9 cellular contexts compared by ENCODE assay signal in genomic region chr20:39004508-39004907, GRCh38. TPM values are rescaled to one million over a fixed set of nuclear protein-coding genes. Genes with fewer than 3 reads are reported as not detected.
DNase-seq lines count a peak whose midpoint lies in the region; FAIRE-seq and TF ChIP-seq lines count a peak whose summit lies in the region.
"Had no signal": no experiment of that assay in that cellular context is flagged by ENCODE, and none has a peak within 500 bp of the region (broad histone marks: within the 10 kb centered on the region; RNA-seq: fewer than 3 reads in every experiment).

No MANE protein-coding gene starts in this region.

- FAIRE-seq in keratinocyte (lab: Jason Lieb, UNC) (peak; percentile 78), GM12892 (lab: Jason Lieb, UNC) (no peak)

- no peaks in the 10 kb centered on the region for H3K79me2 ChIP-seq in keratinocyte (ENCODE audit: control insufficient read depth, insufficient read depth, low read length)

- H3K9me3 ChIP-seq in keratinocyte (ENCODE audit: control insufficient read depth, low read depth, low read length): no peaks in the 10 kb centered on the region
- H3K9me3 ChIP-seq: MG63 had no signal

- no peaks in the 10 kb centered on the region for H3K27me3 ChIP-seq in keratinocyte (ENCODE audit: control insufficient read depth, extremely low read depth, insufficient read depth, low read length)
- H3K27me3 ChIP-seq: MG63 had no signal

- peak overlapping the region; percentile 29; the same call in 1 of the 2 replicates for H3K27ac ChIP-seq in RWPE1
- H3K27ac ChIP-seq in keratinocyte (ENCODE audit: control insufficient read depth, insufficient read depth, low read length): no peak overlapping the region

- no peak overlapping the region for H2AFZ ChIP-seq in keratinocyte (ENCODE audit: control insufficient read depth, low read length)

- dilution Hi-C loops in keratinocyte (cut with MboI; ENCODE audit: extremely low pct_ligation_motif_present, low sequenced_read_pairs): no loop called here

- no peak for TF ChIP-seq CTCF in RWPE1 (conservative IDR thresholded peaks at IDR 0.05; ENCODE audit: low read depth)
- no peak for TF ChIP-seq CTCF in keratinocyte (optimal IDR thresholded peaks at IDR 0.05 in 1 of 3, IDR thresholded peaks at IDR 0.05 in 1 of 3, conservative IDR thresholded peaks at IDR 0.05 in 1 of 3; ENCODE audit: extremely low read depth in 1 of 3, insufficient read depth in 2 of 3, low read length in 3 of 3)
- no peak for TF ChIP-seq CTCF in GM20000 (IDR thresholded peaks at IDR 0.05; ENCODE audit: extremely low read depth, missing control alignments)

- H4K20me1 ChIP-seq in keratinocyte (ENCODE audit: control insufficient read depth, extremely low read depth, insufficient read depth, low read length): no peaks in the 10 kb centered on the region

- no peak overlapping the region for H3K4me2 ChIP-seq in keratinocyte (ENCODE audit: control insufficient read depth, extremely low read depth, insufficient read depth, low read depth, low read length)

- no peak for TF ChIP-seq POLR2A in GM12892 (IDR thresholded peaks at IDR 0.05; ENCODE audit: low read depth, low read length)

- CTCF ChIA-PET in RWPE1 (lab: Yijun Ruan, JAX): interaction anchor here (1.0 to 1.4 kb wide), 2 partner anchors 43 to 45 kb away, joined by 4 to 8 read pairs; no protein-coding TSS in a partner anchor

- H3K4me1 ChIP-seq in keratinocyte (ENCODE audit: control insufficient read depth, extremely low read depth, insufficient read depth, low read length): peaks cover 7% of the 10 kb centered on the region

- H3K9me1 ChIP-seq in keratinocyte (ENCODE audit: control insufficient read depth, extremely low read depth, insufficient read depth, low read length): no peaks in the 10 kb centered on the region

- H3K9ac ChIP-seq in keratinocyte (ENCODE audit: control insufficient read depth, extremely low read depth, insufficient read depth, low read length): no peak overlapping the region

- peak; percentile 71 for DNase-seq in DMS153 (lab: John Stamatoyannopoulos, UW)
- peak; percentile 13 for DNase-seq in NAMALWA (ENCODE audit: low spot score)
- peak; percentile 67 for DNase-seq in RWPE1 (ENCODE audit: low spot score)
- DNase-seq in keratinocyte (ENCODE audit: low read depth, low spot score): no peak
- no peak for DNase-seq in GM20000 (ENCODE audit: low spot score)
- DNase-seq in GM12892 (ENCODE audit: insufficient read length): no peak
- DNase-seq in DMS114 treated with DMSO at 0.1 percent for 48 hours (lab: John Stamatoyannopoulos, UW; ENCODE audit: unreplicated experiment): no peak
- DNase-seq: MG63, nephron progenitor cell had no signal

- POLR2A ChIA-PET in RWPE1 (lab: Yijun Ruan, JAX; ENCODE audit: low non-redundant PET): no interaction called here

- H3K4me3 ChIP-seq in keratinocyte (ENCODE audit: control insufficient read depth in 2 of 3, extremely low read depth in 1 of 3, insufficient read depth in 2 of 3, low read depth in 1 of 3, low read length in 3 of 3): no peak overlapping the region
- H3K4me3 ChIP-seq: MG63 had no signal

- H3K36me3 ChIP-seq in keratinocyte (ENCODE audit: control insufficient read depth in 2 of 2, extremely low read depth in 1 of 2, insufficient read depth in 2 of 2, low read length in 2 of 2): peaks cover 13 to 35% of the 10 kb centered on the region in 2 experiments

RNA-seq across cellular contexts. Expression of gene DHX35, which starts 42.4 kb away (rescaled TPM):
- polyA plus RNA-seq in keratinocyte: 9.3 to 12.9 TPM (median 9.8 TPM) in 3 replicates
- 1.7 TPM for polyA plus RNA-seq in keratinocyte (2011; ENCODE audit: low read depth)
- polyA plus RNA-seq in keratinocyte (2011; cell fraction: cytosol; rRNA removed): 5.5 and 7.4 TPM in 2 replicates
- polyA plus RNA-seq in keratinocyte (2011; cell fraction: nucleus; rRNA removed): 20.3 and 21.7 TPM in 2 replicates
- polyA plus RNA-seq in keratinocyte (2012; ENCODE audit: low replicate concordance): 3.9 and 5.7 TPM in 2 replicates
- polyA minus RNA-seq in keratinocyte: 6.8 to 13.3 TPM (median 10.4 TPM) in 3 replicates
- 3.3 TPM for polyA minus RNA-seq in keratinocyte (2011; cell fraction: cytosol; rRNA and poly(A)+ RNA removed)
- polyA minus RNA-seq in keratinocyte (2011; cell fraction: nucleus; rRNA and poly(A)+ RNA removed): 8.8 and 16.0 TPM in 2 replicates
- 8.0 TPM for polyA plus RNA-seq in GM12892 (2012; ENCODE audit: missing spikeins)

Comparison
In these comparisons a context has a peak if more than half of its experiments do, and no peak if none do; other contexts are left out.
1. DNase-seq: peak in DMS153 (single experiment), NAMALWA (single experiment) and RWPE1 (single experiment); none in keratinocyte (single experiment), GM20000 (single experiment), GM12892 (single experiment) and DMS114 treated with DMSO at 0.1 percent for 48 hours (single experiment).